ENCODE assay signal across 11 cellular contexts in genomic region chr1:23101891-23102688, GRCh38.
DNase-seq lines count a peak whose midpoint lies in the region; ATAC-seq and TF ChIP-seq lines count a peak whose summit lies in the region.
"Had no signal": no experiment of that assay in that cellular context is flagged by ENCODE, and none has a peak within 500 bp of the region (broad histone marks: within the 10 kb centered on the region; RNA-seq: fewer than 3 reads in every experiment).

No MANE protein-coding gene starts in this region.

- DNase-seq in AG04450 (ENCODE audit: low read depth, low spot score) (peak; percentile 29), M059J (ENCODE audit: low read depth) (peak; percentile 63), dermis blood vessel endothelial cell (peak; percentile 73), mesothelial cell of epicardium (ENCODE audit: low spot score in 2 of 2, unreplicated experiment in 2 of 2) (no peak), NOMO-1 (lab: John Stamatoyannopoulos, UW; ENCODE audit: unreplicated experiment in 2 of 2) (no peak), NCI-H2081 (lab: John Stamatoyannopoulos, UW) (no peak), NCI-H2029 (lab: John Stamatoyannopoulos, UW) (no peak)
- DNase-seq: stimulated activated CD4-positive, alpha-beta T cell treated with anti-CD3 and anti-CD28 coated beads, Interleukin-1b, Interleukin-23, amount 100 ng/mL, for 48 hours had no signal

- H3K9me3 Mint-ChIP-seq in mesothelial cell of epicardium: no peaks in the 10 kb centered on the region
- H3K9me3 Mint-ChIP-seq: activated T-helper 2 cell treated with anti-CD3 and anti-CD28 coated beads, Interferon-gamma antibody, Interleukin-2, Interleukin-4, amounts not matched to agents 10 μg/mL and 5 μg/mL and 100 μg/mL, durations not matched to agents 14 hours and 24 hours and 36 hours; IgD-negative memory B cell had no signal

- no peaks in the 10 kb centered on the region for H3K27me3 ChIP-seq in AG04450 (ENCODE audit: control insufficient read depth, insufficient read depth, low read length)

- H3K27ac Mint-ChIP-seq in mesothelial cell of epicardium: peak overlapping the region; percentile 45

- H3K4me3 Mint-ChIP-seq in mesothelial cell of epicardium: no peak overlapping the region
- H3K4me3 Mint-ChIP-seq: IgD-negative memory B cell had no signal

- no peak for ATAC-seq in HG03521 (IDR thresholded peaks at IDR 0.05; ENCODE audit: unreplicated experiment)

- no peaks in the 10 kb centered on the region for H3K9me3 ChIP-seq in AG04450 (ENCODE audit: control insufficient read depth, insufficient read depth, low read length)

- TF ChIP-seq CTCF in AG04450 (IDR thresholded peaks at IDR 0.05; ENCODE audit: low read depth, low read length) (no peak), mesothelial cell of epicardium (IDR thresholded peaks at IDR 0.05; ENCODE audit: unreplicated experiment) (no peak)

- H3K27me3 Mint-ChIP-seq in mesothelial cell of epicardium (ENCODE audit: low read depth): no peaks in the 10 kb centered on the region
- H3K27me3 Mint-ChIP-seq: IgD-negative memory B cell had no signal

- H3K4me1 Mint-ChIP-seq in mesothelial cell of epicardium: peaks cover 24% of the 10 kb centered on the region

- H3K4me3 ChIP-seq in AG04450 (ENCODE audit: low read depth, low read length): no peak overlapping the region

- H3K27ac ChIP-seq in AG04450 (ENCODE audit: low read depth, low read length): peak overlapping the region; percentile 65

- H3K36me3 Mint-ChIP-seq in mesothelial cell of epicardium: peaks cover 19% of the 10 kb centered on the region

- POLR2A ChIA-PET in AG04450 (lab: Yijun Ruan, JAX): interaction anchor here (0.6 to 1.4 kb wide), 6 partner anchors 48 to 460 kb away, joined by 3 to 18 read pairs (median 4); partner anchors contain the start of gene LUZP1

- CTCF ChIA-PET in AG04450 (lab: Charles Lee): interaction anchor here (0.9 to 1.6 kb wide), 3 partner anchors 10 to 82 kb away, joined by 3 to 13 read pairs (median 4); no protein-coding TSS in a partner anchor

Comparison
In these comparisons a context has a peak if more than half of its experiments do, and no peak if none do; other contexts are left out.
1. DNase-seq: peak in AG04450 (single experiment), M059J (single experiment) and dermis blood vessel endothelial cell (single experiment); none in mesothelial cell of epicardium (0 of 2), NOMO-1 (0 of 2), NCI-H2081 (0 of 2) and NCI-H2029 (single experiment).